ENCODE assay signal across 1 cellular context in genomic region chr1:112457241-112457640, GRCh38.
TF ChIP-seq lines count a peak whose summit lies in the region.

No MANE protein-coding gene starts in this region.

TF ChIP-seq in WTC11, 78 proteins besides CTCF, POLR2A, EP300 and RAD21 (continued from another document):
- TF ChIP-seq ZNF281 (CRISPR knock-in tag; IDR thresholded peaks at IDR 0.05): no peak
- no peak for TF ChIP-seq USF1 (CRISPR knock-in tag; IDR thresholded peaks at IDR 0.05)
- no peak for TF ChIP-seq ELF4 (CRISPR knock-in tag; IDR thresholded peaks at IDR 0.05; ENCODE audit: low read depth)
- no peak for TF ChIP-seq NR2C2 (CRISPR knock-in tag; IDR thresholded peaks at IDR 0.05)
- no peak for TF ChIP-seq TCF7 (CRISPR knock-in tag; IDR thresholded peaks at IDR 0.05; ENCODE audit: low read depth)
- TF ChIP-seq RELA (CRISPR knock-in tag; IDR thresholded peaks at IDR 0.05; ENCODE audit: borderline replicate concordance): no peak
- TF ChIP-seq MAX (CRISPR knock-in tag; IDR thresholded peaks at IDR 0.05): no peak
- no peak for TF ChIP-seq NFYB (CRISPR knock-in tag; conservative IDR thresholded peaks at IDR 0.05; ENCODE audit: low read depth)
- TF ChIP-seq STAT6 (CRISPR knock-in tag; conservative IDR thresholded peaks at IDR 0.05; ENCODE audit: low read depth): no peak
- no peak for TF ChIP-seq SMAD3 (CRISPR knock-in tag; IDR thresholded peaks at IDR 0.05; ENCODE audit: borderline replicate concordance)
- TF ChIP-seq NFE2L1 (CRISPR knock-in tag; IDR thresholded peaks at IDR 0.05): no peak
- TF ChIP-seq GTF2I (CRISPR knock-in tag; conservative IDR thresholded peaks at IDR 0.05): no peak
- no peak for TF ChIP-seq EMX1 (CRISPR knock-in tag; IDR thresholded peaks at IDR 0.05)
